ENCODE assay signal across 16 cellular contexts in genomic region chr15:78353093-78353492, GRCh38. TPM values are rescaled to one million over a fixed set of nuclear protein-coding genes. Genes with fewer than 3 reads are reported as not detected.
DNase-seq lines count a peak whose midpoint lies in the region; ATAC-seq, FAIRE-seq and TF ChIP-seq lines count a peak whose summit lies in the region.
"Had no signal": no experiment of that assay in that cellular context is flagged by ENCODE, and none has a peak within 500 bp of the region (broad histone marks: within the 10 kb centered on the region; RNA-seq: fewer than 3 reads in every experiment).

No MANE protein-coding gene starts in this region.

- H3K36me3 ChIP-seq in PC-9 (ENCODE audit: low read depth): no peaks in the 10 kb centered on the region
- H3K36me3 ChIP-seq: Peyer's patch, tibial artery had no signal

- H2AFZ ChIP-seq in PC-9: no peak overlapping the region

- no peak overlapping the region for H3K4me3 ChIP-seq in PC-9
- H3K4me3 ChIP-seq: Peyer's patch, tibial artery had no signal

- H4K20me1 ChIP-seq in PC-9 (ENCODE audit: insufficient read depth): no peaks in the 10 kb centered on the region

- H3K4me2 ChIP-seq in PC-9: peak overlapping the region; percentile 23; the same call in 1 of the 2 replicates

- no peaks in the 10 kb centered on the region for H3K4me1 ChIP-seq in PC-9 (replicated peaks; ENCODE audit: insufficient read depth)
- H3K4me1 ChIP-seq: Peyer's patch, tibial artery had no signal

- TF ChIP-seq POLR2A in erythroblast (IDR thresholded peaks at IDR 0.05; ENCODE audit: low read length): no peak

- no peaks in the 10 kb centered on the region for H3K9me2 ChIP-seq in PC-9 (ENCODE audit: insufficient read depth)

- CTCF ChIA-PET in PC-9 (lab: Charles Lee): no interaction called here

- DNase-seq in EH (ENCODE audit: low read depth) (peak; percentile 32), HS-27A (ENCODE audit: low read depth) (peak; percentile 23), PC-9 (no peak), erythroblast (lab: John Stamatoyannopoulos, UW) (peak; percentile 27 to 32), mucosa of gallbladder (ENCODE audit: low spot score) (no peak), RCC 7860 (ENCODE audit: low spot score) (no peak), amygdala (lab: John Stamatoyannopoulos, UW) (no peak)
- DNase-seq: activated B cell treated with CpG ODN at 0.5 μM for 24 hours; activated T-cell treated with anti-CD3 and anti-CD28 coated beads, Interleukin-2, amount 50 U/mL, for 72 hours; endodermal cell; left ventricle myocardium superior; NCI-H146; Peyer's patch; small intestine had no signal

- H3K79me2 ChIP-seq in PC-9 (ENCODE audit: low read depth): no peaks in the 10 kb centered on the region

- no peaks in the 10 kb centered on the region for H3F3A ChIP-seq in PC-9 (ENCODE audit: insufficient read depth, low read depth)

- BruUV-seq in PC-9 (replicated peaks; lab: Mats Ljungman, UMichigan): no TSS peak

- intact Hi-C loops in PC-9 (cut with micrococcal nuclease; ENCODE audit: unreplicated experiment): no loop called here

- no peaks in the 10 kb centered on the region for H3K9me3 ChIP-seq in PC-9 (ENCODE audit: insufficient read depth, low read depth)
- H3K9me3 ChIP-seq: Peyer's patch, tibial artery had no signal

- no peak for TF ChIP-seq CTCF in PC-9 (conservative IDR thresholded peaks at IDR 0.05)

- H3K27me3 ChIP-seq in PC-9 (ENCODE audit: insufficient read depth, low read depth): 0 out of 2 replicates have a peak, but pooled peaks cover 4% of the 10 kb centered on the region
- H3K27me3 ChIP-seq: Peyer's patch had no signal

- ATAC-seq in HG03439 (IDR thresholded peaks at IDR 0.05; ENCODE audit: unreplicated experiment): no peak
- ATAC-seq: activated T-cell treated with anti-CD3 and anti-CD28 coated beads, Interleukin-2, amount 50 U/mL, for 72 hours; left ventricle myocardium superior had no signal

- H3K27ac ChIP-seq in PC-9: no peak overlapping the region
- H3K27ac ChIP-seq: Peyer's patch, tibial artery had no signal

- POLR2A ChIA-PET in PC-9 (lab: Charles Lee; ENCODE audit: unreplicated experiment): interaction anchor here (0.6 kb wide), 1 partner anchor 22 kb away, joined by 3 read pairs; no protein-coding TSS in a partner anchor

- FAIRE-seq in RCC 7860 (lab: Jason Lieb, UNC): no peak
- FAIRE-seq: small intestine had no signal

RNA-seq across cellular contexts. Expression of gene CRABP1, which starts 12.9 kb away (rescaled TPM):
- total RNA-seq in PC-9 (2021): not detected in 2 replicates
- total RNA-seq in mucosa of gallbladder: 1.4 TPM
- total RNA-seq: activated B cell treated with CpG ODN at 0.5 μM for 24 hours, left ventricle myocardium superior had no signal

RNA-seq across cellular contexts. Expression of gene SKIC8, which starts 53.7 kb away (rescaled TPM):
- total RNA-seq in PC-9 (2021) (44.5 and 47.7 TPM in 2 replicates), mucosa of gallbladder (38.8 TPM)

Comparison
In these comparisons a context has a peak if more than half of its experiments do, and no peak if none do; other contexts are left out.
1. DNase-seq: peak in EH (single experiment), HS-27A (single experiment) and erythroblast (2 of 2); none in PC-9 (0 of 2), mucosa of gallbladder (single experiment), RCC 7860 (single experiment) and amygdala (0 of 56).